25 cellular contexts compared by ENCODE assay signal in genomic region chr21:8991088-8991907, GRCh38.
A peak's percentile ranks its signal among the peaks of the same experiment; 100 is the strongest.
DNase-seq lines count a peak whose midpoint lies in the region; ATAC-seq and TF ChIP-seq lines count a peak whose summit lies in the region.
"Had no signal": no experiment of that assay in that cellular context is flagged by ENCODE, and none has a peak within 500 bp of the region (broad histone marks: within the 10 kb centered on the region; RNA-seq: fewer than 3 reads in every experiment).

No MANE protein-coding gene starts in this region.

- no peak for ATAC-seq in GM23338
- ATAC-seq: effector memory CD8-positive, alpha-beta T cell; T-helper 17 cell had no signal

- H3K27ac ChIP-seq in 22Rv1: peak overlapping the region; percentile 22
- H3K27ac ChIP-seq in GM23338 (ENCODE audit: low read depth): no peak overlapping the region
- H3K27ac ChIP-seq: ascending aorta, ovary, thyroid gland had no signal

- no peaks in the 10 kb centered on the region for H4K20me1 ChIP-seq in GM23338 (replicated peaks; ENCODE audit: insufficient read depth)

- H3K4me3 Mint-ChIP-seq in GM23338 (no peak overlapping the region), CD14-positive monocyte (no peak overlapping the region)
- H3K4me3 Mint-ChIP-seq: activated CD8-positive, alpha-beta T cell treated with anti-CD3 and anti-CD28 coated beads for 36 hours; CD4-positive, alpha-beta memory T cell; effector memory CD8-positive, alpha-beta T cell; T-helper 17 cell; WTC11 had no signal

- peaks cover 63% of the 10 kb centered on the region for H3K36me3 Mint-ChIP-seq in GM23338 (ENCODE audit: low read depth)
- no peaks in the 10 kb centered on the region for H3K36me3 Mint-ChIP-seq in CD14-positive monocyte

- H3K27me3 Mint-ChIP-seq in GM23338 (ENCODE audit: insufficient read depth, low read depth, poor library complexity): peaks cover 44% of the 10 kb centered on the region
- H3K27me3 Mint-ChIP-seq in CD14-positive monocyte (ENCODE audit: low read depth in 3 of 3): no peaks in the 10 kb centered on the region

- intact Hi-C loops in CD14-positive monocyte (cut with micrococcal nuclease): no loop called here

- no peaks in the 10 kb centered on the region for H3F3A ChIP-seq in GM23338 (replicated peaks; ENCODE audit: low read depth)

- no peak overlapping the region for H3K4me3 ChIP-seq in GM23338
- H3K4me3 ChIP-seq: ascending aorta, ovary, thyroid gland had no signal

- DNase-seq in GM23338 (ENCODE audit: low spot score) (peak; percentile 76), RPMI7951 (ENCODE audit: low read depth) (peak; percentile 82), glomerular visceral epithelial cell (ENCODE audit: extremely low spot score) (peak; percentile 45), CD14-positive monocyte (ENCODE audit: low spot score) (no peak), NCI-H82 treated with DMSO at 0.1 percent for 48 hours (lab: John Stamatoyannopoulos, UW; ENCODE audit: unreplicated experiment) (no peak), NOMO-1 treated with dmso at 0.1 percent for 144 hours (lab: John Stamatoyannopoulos, UW; ENCODE audit: unreplicated experiment) (no peak), SK-N-DZ (ENCODE audit: low spot score) (no peak)
- DNase-seq: activated CD8-positive, alpha-beta T cell treated with anti-CD3 and anti-CD28 coated beads for 36 hours; activated naive CD4-positive, alpha-beta T cell treated with Interleukin-2 at 50 U/mL for 16 hours; activated T-cell treated with anti-CD3 and anti-CD28 coated beads, Interleukin-2, amount 50 U/mL, for 1 hour; CD4-positive, alpha-beta memory T cell; DMS79; effector memory CD8-positive, alpha-beta T cell; IMR-90; MM.1S; naive B cell; NCI-H187 treated with DMSO at 0.1 percent for 48 hours; NCI-H524 treated with DMSO at 0.1 percent for 48 hours; ovary; stimulated activated naive CD4-positive, alpha-beta T cell; T-helper 17 cell; thyroid gland had no signal

- no peaks in the 10 kb centered on the region for H3K9me2 ChIP-seq in GM23338 (ENCODE audit: insufficient read depth)

- no peaks in the 10 kb centered on the region for H3K36me3 ChIP-seq in GM23338 (ENCODE audit: insufficient read depth)
- H3K36me3 ChIP-seq: ascending aorta, ovary, thyroid gland had no signal

- peaks cover 79% of the 10 kb centered on the region for H3K9me3 Mint-ChIP-seq in GM23338
- peaks cover 37 to 70% (median 66%) of the 10 kb centered on the region in 7 donors for H3K9me3 Mint-ChIP-seq in CD14-positive monocyte

- H3K27ac Mint-ChIP-seq in GM23338 (no peak overlapping the region), CD14-positive monocyte (no peak overlapping the region)
- H3K27ac Mint-ChIP-seq: activated CD8-positive, alpha-beta T cell treated with anti-CD3 and anti-CD28 coated beads for 36 hours; CD4-positive, alpha-beta memory T cell; effector memory CD8-positive, alpha-beta T cell; naive B cell; T-helper 17 cell; WTC11 had no signal

- H3K4me1 Mint-ChIP-seq in GM23338: no peaks in the 10 kb centered on the region
- H3K4me1 Mint-ChIP-seq in CD14-positive monocyte: no peaks in the 10 kb centered on the region
- H3K4me1 Mint-ChIP-seq: naive B cell, T-helper 17 cell, WTC11 had no signal

- no peak overlapping the region for H2AFZ ChIP-seq in GM23338

- no peak for TF ChIP-seq CTCF in 22Rv1 (IDR thresholded peaks at IDR 0.05)
- no peak for TF ChIP-seq CTCF in GM23338 (conservative IDR thresholded peaks at IDR 0.05; ENCODE audit: low read depth in 2 of 2)
- no peak for TF ChIP-seq CTCF in CD14-positive monocyte (IDR thresholded peaks at IDR 0.05)

- H3K79me2 ChIP-seq in GM23338 (replicated peaks; ENCODE audit: insufficient read depth): no peaks in the 10 kb centered on the region

- H3K4me2 ChIP-seq in GM23338: no peak overlapping the region

- no peaks in the 10 kb centered on the region for H3K27me3 ChIP-seq in GM23338 (ENCODE audit: insufficient read depth)
- H3K27me3 ChIP-seq: ascending aorta, thyroid gland had no signal

- H3K4me1 ChIP-seq in GM23338 (ENCODE audit: insufficient read depth): no peaks in the 10 kb centered on the region
- H3K4me1 ChIP-seq: ascending aorta, thyroid gland had no signal

TF ChIP-seq in GM23338, 12 proteins besides CTCF, POLR2A, EP300 and RAD21:
- no peak for TF ChIP-seq ZNF114 (CRISPR knock-in tag; IDR thresholded peaks at IDR 0.05)
- no peak for TF ChIP-seq POLR2AphosphoS5 (IDR thresholded peaks at IDR 0.05; ENCODE audit: low read depth)
- 0 out of 2 replicates have a peak, but pooled peaks have one; percentile 15 for TF ChIP-seq ZNF462 (CRISPR knock-in tag; IDR thresholded peaks at IDR 0.05)
TF ChIP-seq in GM23338: peak in this region for 1.

Comparison
In these comparisons a context has a peak if more than half of its experiments do, and no peak if none do; other contexts are left out.
1. DNase-seq: peak in GM23338 (single experiment), RPMI7951 (single experiment) and glomerular visceral epithelial cell (single experiment); none in CD14-positive monocyte (single experiment), NCI-H82 treated with DMSO at 0.1 percent for 48 hours (single experiment), NOMO-1 treated with dmso at 0.1 percent for 144 hours (single experiment) and SK-N-DZ (single experiment).